In genomic region chr16:25210758-25211157, GRCh38 we compare ENCODE assay signal across 2 cellular contexts.
TF ChIP-seq lines count a peak whose summit lies in the region.

No MANE protein-coding gene starts in this region.

TF ChIP-seq in SK-N-SH treated with all-trans-retinoic acid at 6 μM for 48 hours, 23 proteins besides CTCF, POLR2A, EP300 and RAD21 (continued from another document):
- TF ChIP-seq ARNTL (CRISPR knock-in tag; IDR thresholded peaks at IDR 0.05; ENCODE audit: borderline replicate concordance, low read depth) = no peak
- TF ChIP-seq CSRNP3 (CRISPR knock-in tag; IDR thresholded peaks at IDR 0.05) = no peak
- TF ChIP-seq, protein P1, sequence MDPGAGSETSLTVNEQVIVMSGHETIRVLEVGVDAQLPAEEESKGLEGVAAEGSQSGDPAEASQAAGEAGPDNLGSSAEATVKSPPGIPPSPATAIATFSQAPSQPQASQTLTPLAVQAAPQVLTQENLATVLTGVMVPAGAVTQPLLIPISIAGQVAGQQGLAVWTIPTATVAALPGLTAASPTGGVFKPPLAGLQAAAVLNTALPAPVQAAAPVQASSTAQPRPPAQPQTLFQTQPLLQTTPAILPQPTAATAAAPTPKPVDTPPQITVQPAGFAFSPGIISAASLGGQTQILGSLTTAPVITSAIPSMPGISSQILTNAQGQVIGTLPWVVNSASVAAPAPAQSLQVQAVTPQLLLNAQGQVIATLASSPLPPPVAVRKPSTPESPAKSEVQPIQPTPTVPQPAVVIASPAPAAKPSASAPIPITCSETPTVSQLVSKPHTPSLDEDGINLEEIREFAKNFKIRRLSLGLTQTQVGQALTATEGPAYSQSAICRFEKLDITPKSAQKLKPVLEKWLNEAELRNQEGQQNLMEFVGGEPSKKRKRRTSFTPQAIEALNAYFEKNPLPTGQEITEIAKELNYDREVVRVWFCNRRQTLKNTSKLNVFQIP (CRISPR knock-in tag; IDR thresholded peaks at IDR 0.05; ENCODE audit: borderline replicate concordance, low read depth) = no peak
- TF ChIP-seq PATZ1 (CRISPR knock-in tag; IDR thresholded peaks at IDR 0.05; ENCODE audit: borderline replicate concordance) = no peak
- no peak for TF ChIP-seq ESRRG (CRISPR knock-in tag; IDR thresholded peaks at IDR 0.05)
- TF ChIP-seq SNAI2 (CRISPR knock-in tag; IDR thresholded peaks at IDR 0.05) = no peak

TF ChIP-seq in SK-N-SH, 30 proteins besides CTCF, POLR2A, EP300 and RAD21 (continued from another document):
- TF ChIP-seq, protein P2, sequence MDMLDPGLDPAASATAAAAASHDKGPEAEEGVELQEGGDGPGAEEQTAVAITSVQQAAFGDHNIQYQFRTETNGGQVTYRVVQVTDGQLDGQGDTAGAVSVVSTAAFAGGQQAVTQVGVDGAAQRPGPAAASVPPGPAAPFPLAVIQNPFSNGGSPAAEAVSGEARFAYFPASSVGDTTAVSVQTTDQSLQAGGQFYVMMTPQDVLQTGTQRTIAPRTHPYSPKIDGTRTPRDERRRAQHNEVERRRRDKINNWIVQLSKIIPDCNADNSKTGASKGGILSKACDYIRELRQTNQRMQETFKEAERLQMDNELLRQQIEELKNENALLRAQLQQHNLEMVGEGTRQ (IDR thresholded peaks at IDR 0.05; ENCODE audit: borderline replicate concordance, low read depth, low read length) = no peak
TF ChIP-seq in SK-N-SH: peak in this region for 0.
